Comparison of ENCODE assay signal across 13 cellular contexts in the genomic region with DNA sequence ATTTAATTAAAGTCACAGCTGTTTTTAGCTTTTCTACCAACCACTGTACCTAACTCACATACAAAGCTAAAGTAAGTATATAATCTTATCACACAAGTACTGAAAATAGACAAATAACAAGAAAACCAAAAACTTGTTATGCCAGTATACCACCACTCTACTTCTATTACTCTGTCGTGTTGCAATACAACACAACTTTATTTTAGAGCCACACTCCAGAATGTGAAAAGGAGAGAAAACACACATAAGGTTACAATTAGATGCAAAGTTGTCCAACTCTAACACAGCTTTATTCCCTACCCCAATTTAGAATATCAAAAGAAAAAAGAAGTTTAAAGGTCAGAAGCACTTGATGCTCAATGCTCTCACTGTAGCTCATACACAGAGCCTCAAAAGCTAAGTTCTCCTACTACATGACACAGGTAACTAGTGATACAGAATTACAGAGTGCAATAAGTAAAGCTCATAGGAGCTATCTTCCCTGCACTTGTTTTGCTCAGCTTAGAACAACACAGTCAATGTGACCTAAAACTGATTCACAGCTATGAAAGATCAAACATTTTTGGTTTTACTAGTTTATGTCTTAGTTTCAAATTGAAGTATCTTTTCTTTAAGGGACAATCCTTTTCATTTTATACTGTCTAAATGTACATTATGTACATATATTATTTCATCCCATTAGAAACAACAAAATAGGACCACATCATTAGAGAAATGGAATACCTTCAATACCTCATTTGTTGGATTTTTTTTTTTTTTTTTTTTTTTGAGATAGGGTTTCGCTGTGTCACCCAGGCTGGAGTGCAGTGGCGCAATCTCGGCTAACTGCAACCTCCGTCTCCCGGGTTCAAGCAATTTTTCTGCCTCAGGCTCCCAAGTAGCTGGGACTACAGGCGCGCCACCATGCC. TPM values are rescaled to one million over a fixed set of nuclear protein-coding genes. Genes with fewer than 3 reads are reported as not detected.
DNase-seq lines count a peak whose midpoint lies in the region; ATAC-seq and FAIRE-seq lines count a peak whose summit lies in the region.
"Had no signal": no experiment of that assay in that cellular context is flagged by ENCODE, and none has a peak within 500 bp of the region (broad histone marks: within the 10 kb centered on the region; RNA-seq: fewer than 3 reads in every experiment).

No MANE protein-coding gene starts in this region.

- no peaks in the 10 kb centered on the region for H3K9me3 ChIP-seq in CD4-positive, alpha-beta memory T cell (ENCODE audit: control insufficient read depth in 1 of 2, low read length in 2 of 2)
- H3K9me3 ChIP-seq in mesenchymal stem cell (ENCODE audit: control insufficient read depth, low read length): no peaks in the 10 kb centered on the region
- H3K9me3 ChIP-seq: esophagus squamous epithelium, thyroid gland had no signal

- H2AFZ ChIP-seq in mesenchymal stem cell (ENCODE audit: low read depth, low read length): no peak overlapping the region

- H3K23ac ChIP-seq in mesenchymal stem cell (ENCODE audit: low read length in 2 of 2): no peak overlapping the region

- H3K4me2 ChIP-seq in mesenchymal stem cell (ENCODE audit: low read length, poor library complexity, severe bottlenecking): no peak overlapping the region

- peaks cover 10% of the 10 kb centered on the region in 2 donors for H3K36me3 Mint-ChIP-seq in CD4-positive, alpha-beta memory T cell
- H3K36me3 Mint-ChIP-seq in activated T-helper 1 cell treated with anti-CD3 and anti-CD28 coated beads, Interleukin-12 subunit alpha, Interleukin-12 subunit beta, Interleukin-2, Interleukin-4 antibody, amounts not matched to agents 30 ng/mL and 10 ng/mL and 1 ng/mL, durations not matched to agents 14 hours and 24 hours and 36 hours (ENCODE audit: low read depth): peaks cover 8% of the 10 kb centered on the region

- H3K4me1 Mint-ChIP-seq in CD4-positive, alpha-beta memory T cell: peaks cover 34 to 57% (median 43%) of the 10 kb centered on the region in 4 donors
- peaks cover 45% of the 10 kb centered on the region for H3K4me1 Mint-ChIP-seq in activated T-helper 1 cell treated with anti-CD3 and anti-CD28 coated beads, Interleukin-12 subunit alpha, Interleukin-12 subunit beta, Interleukin-2, Interleukin-4 antibody, amounts not matched to agents 30 ng/mL and 10 ng/mL and 1 ng/mL, durations not matched to agents 14 hours and 24 hours and 36 hours (ENCODE audit: low read depth)

- FAIRE-seq in GM19239 (lab: Jason Lieb, UNC): peak; percentile 69

- no peaks in the 10 kb centered on the region for H3K27me3 Mint-ChIP-seq in CD4-positive, alpha-beta memory T cell
- H3K27me3 Mint-ChIP-seq in activated T-helper 1 cell treated with anti-CD3 and anti-CD28 coated beads, Interleukin-12 subunit alpha, Interleukin-12 subunit beta, Interleukin-2, Interleukin-4 antibody, amounts not matched to agents 30 ng/mL and 10 ng/mL and 1 ng/mL, durations not matched to agents 14 hours and 24 hours and 36 hours (ENCODE audit: insufficient read depth): no peaks in the 10 kb centered on the region

- CTCF ChIA-PET in CD4-positive, alpha-beta memory T cell (lab: Charles Lee; ENCODE audit: partially characterized antibody): interaction anchor here (0.8 to 1.1 kb wide), 2 partner anchors 32 to 118 kb away, joined by 3 to 4 read pairs; no protein-coding TSS in a partner anchor

- H3K36me3 ChIP-seq in CD4-positive, alpha-beta memory T cell (ENCODE audit: insufficient read depth, low read length): no peaks in the 10 kb centered on the region
- peaks cover 0 to 12% of the 10 kb centered on the region in 2 experiments for H3K36me3 ChIP-seq in mesenchymal stem cell (ENCODE audit: control insufficient read depth in 1 of 2, insufficient read depth in 2 of 2, low read depth in 1 of 2, low read length in 2 of 2)
- H3K36me3 ChIP-seq: thyroid gland had no signal

- no peak overlapping the region for H3K4ac ChIP-seq in mesenchymal stem cell (ENCODE audit: low read depth in 1 of 2, low read length in 2 of 2)

- no peak overlapping the region for H2BK12ac ChIP-seq in mesenchymal stem cell (ENCODE audit: low read length in 2 of 2)

- H3K27ac Mint-ChIP-seq in CD4-positive, alpha-beta memory T cell: peak overlapping the region in 6 of 7 donors; percentile 0 to 85 (median 50)
- H3K27ac Mint-ChIP-seq in activated T-helper 1 cell treated with anti-CD3 and anti-CD28 coated beads, Interleukin-12 subunit alpha, Interleukin-12 subunit beta, Interleukin-2, Interleukin-4 antibody, amounts not matched to agents 30 ng/mL and 10 ng/mL and 1 ng/mL, durations not matched to agents 14 hours and 24 hours and 36 hours: peak overlapping the region; percentile 41

- H3K79me1 ChIP-seq in mesenchymal stem cell (replicated peaks; ENCODE audit: low read length, poor library complexity, severe bottlenecking): peaks cover 11% of the 10 kb centered on the region

- H3K9me3 Mint-ChIP-seq in CD4-positive, alpha-beta memory T cell: peaks cover 0 to 2% (median 0%) of the 10 kb centered on the region in 8 donors
- no peaks in the 10 kb centered on the region for H3K9me3 Mint-ChIP-seq in activated T-helper 1 cell treated with anti-CD3 and anti-CD28 coated beads, Interleukin-12 subunit alpha, Interleukin-12 subunit beta, Interleukin-2, Interleukin-4 antibody, amounts not matched to agents 30 ng/mL and 10 ng/mL and 1 ng/mL, durations not matched to agents 14 hours and 24 hours and 36 hours

- H4K8ac ChIP-seq in mesenchymal stem cell (ENCODE audit: low read length): no peak overlapping the region

- H3K9ac ChIP-seq in mesenchymal stem cell (ENCODE audit: low read length): peak overlapping the region; percentile 58

- no peak overlapping the region for H3K14ac ChIP-seq in mesenchymal stem cell (ENCODE audit: low read length in 2 of 2)

- no peak overlapping the region for H2AK5ac ChIP-seq in mesenchymal stem cell (ENCODE audit: low read length, severe bottlenecking)

- ATAC-seq in HG03571 (IDR thresholded peaks at IDR 0.05; ENCODE audit: unreplicated experiment): no peak

- H2BK5ac ChIP-seq in mesenchymal stem cell (ENCODE audit: low read depth, low read length, poor library complexity, severe bottlenecking): no peak overlapping the region

- H4K91ac ChIP-seq in mesenchymal stem cell (ENCODE audit: low read length): no peak overlapping the region

- no peak overlapping the region for H3K4me3 ChIP-seq in CD4-positive, alpha-beta memory T cell (ENCODE audit: low read length in 2 of 2)
- peak overlapping the region in 1 of 2 experiments; percentile 22 for H3K4me3 ChIP-seq in mesenchymal stem cell (ENCODE audit: insufficient read depth in 1 of 2, low read depth in 1 of 2, low read length in 2 of 2)
- H3K4me3 ChIP-seq: esophagus squamous epithelium, thyroid gland had no signal

- peak overlapping the region in 6 of 8 donors; percentile 50 to 70 (median 68) for H3K4me3 Mint-ChIP-seq in CD4-positive, alpha-beta memory T cell
- H3K4me3 Mint-ChIP-seq in activated T-helper 1 cell treated with anti-CD3 and anti-CD28 coated beads, Interleukin-12 subunit alpha, Interleukin-12 subunit beta, Interleukin-2, Interleukin-4 antibody, amounts not matched to agents 30 ng/mL and 10 ng/mL and 1 ng/mL, durations not matched to agents 14 hours and 24 hours and 36 hours: no peak overlapping the region

- H3K27ac ChIP-seq in CD4-positive, alpha-beta memory T cell (ENCODE audit: low read depth, low read length): no peak overlapping the region
- no peak overlapping the region for H3K27ac ChIP-seq in mesenchymal stem cell (ENCODE audit: low read length, poor library complexity, severe bottlenecking)
- H3K27ac ChIP-seq: esophagus squamous epithelium, thyroid gland had no signal

- intact Hi-C loops in CD4-positive, alpha-beta memory T cell (cut with micrococcal nuclease): no loop called here
- intact Hi-C loops in activated T-helper 1 cell treated with anti-CD3 and anti-CD28 coated beads, Interleukin-12 subunit alpha, Interleukin-12 subunit beta, Interleukin-2, Interleukin-4 antibody, amounts not matched to agents 30 ng/mL and 10 ng/mL and 1 ng/mL, durations not matched to agents 14 hours and 24 hours and 36 hours (cut with micrococcal nuclease): loop anchor here (5.0 kb wide), 1 partner anchor 67 kb away; no protein-coding TSS in a partner anchor

- no peak overlapping the region for H2BK120ac ChIP-seq in mesenchymal stem cell (ENCODE audit: low read depth, low read length)

- no peaks in the 10 kb centered on the region for H3K27me3 ChIP-seq in CD4-positive, alpha-beta memory T cell (ENCODE audit: insufficient read depth, low read length)
- no peaks in the 10 kb centered on the region for H3K27me3 ChIP-seq in mesenchymal stem cell (ENCODE audit: control insufficient read depth in 1 of 2, insufficient read depth in 1 of 2, low read length in 2 of 2)
- H3K27me3 ChIP-seq: esophagus squamous epithelium, thyroid gland had no signal

- H3K4me1 ChIP-seq in CD4-positive, alpha-beta memory T cell (ENCODE audit: insufficient read depth, low read length): peaks cover 46% of the 10 kb centered on the region
- H3K4me1 ChIP-seq in mesenchymal stem cell (ENCODE audit: control insufficient read depth, insufficient read depth, low read depth, low read length): no peaks in the 10 kb centered on the region

- no peak for DNase-seq in CD4-positive, alpha-beta memory T cell
- DNase-seq in GM19239 (ENCODE audit: insufficient read length, low spot score) (no peak), mesenchymal stem cell (no peak), iPS-NIHi11 (ENCODE audit: low spot score) (no peak)
- no peak for DNase-seq in activated T-helper 1 cell treated with anti-CD3 and anti-CD28 coated beads, Interleukin-12 subunit alpha, Interleukin-12 subunit beta, Interleukin-2, Interleukin-4 antibody, amounts not matched to agents 30 ng/mL and 10 ng/mL and 1 ng/mL, durations not matched to agents 14 hours and 24 hours and 36 hours (ENCODE audit: low spot score)
- DNase-seq in activated CD8-positive, alpha-beta memory T cell treated with anti-CD3 and anti-CD28 coated beads, Interleukin-2, amount 50 U/mL, for 4 hours: no peak
- DNase-seq: central memory CD4-positive, alpha-beta T cell; DND-41; esophagus squamous epithelium; H7; NCI-H1694; thyroid gland had no signal

- no peak overlapping the region for H2BK15ac ChIP-seq in mesenchymal stem cell (ENCODE audit: low read depth, poor library complexity, severe bottlenecking)

- POLR2A ChIA-PET in CD4-positive, alpha-beta memory T cell (lab: Charles Lee; ENCODE audit: partially characterized antibody): no interaction called here

- WGBS in mesenchymal stem cell: 99% methylated on average over 8 of the region's 8 CpGs

- H3K18ac ChIP-seq in mesenchymal stem cell (ENCODE audit: low read depth in 1 of 2, low read length in 2 of 2): no peak overlapping the region

RNA-seq across cellular contexts. Expression of a gene that starts 29.2 kb away (rescaled TPM):
- 10 to 100 TPM; 21.1 to 22.6 TPM for total RNA-seq in CD4-positive, alpha-beta memory T cell
- 1 to 10 TPM; 4.8 to 5.9 TPM for polyA plus RNA-seq in CD4-positive, alpha-beta memory T cell
- 32.2 and 35.5 TPM in 2 replicates for total RNA-seq in activated T-helper 1 cell treated with anti-CD3 and anti-CD28 coated beads, Interleukin-12 subunit alpha, Interleukin-12 subunit beta, Interleukin-2, Interleukin-4 antibody, amounts not matched to agents 30 ng/mL and 10 ng/mL and 1 ng/mL, durations not matched to agents 14 hours and 24 hours and 36 hours
- polyA plus RNA-seq in mesenchymal stem cell (2013, experiment 1 of 2): 11.4 TPM
- polyA plus RNA-seq in mesenchymal stem cell (2013, experiment 2 of 2): 10.9 TPM
